20 cellular contexts compared by ENCODE assay signal in genomic region chr9:77546391-77546790, GRCh38.
"Had no signal": no experiment of that assay in that cellular context is flagged by ENCODE, and none has a peak within 500 bp of the region (broad histone marks: within the 10 kb centered on the region; RNA-seq: fewer than 3 reads in every experiment).

No MANE protein-coding gene starts in this region.

- H3K27ac ChIP-seq: hepatocyte, left ventricle myocardium inferior, ovary, prostate gland, upper lobe of right lung had no signal

- H3K9me3 ChIP-seq: ovary, prostate gland, upper lobe of right lung had no signal

- H3K27me3 ChIP-seq: hepatocyte, ovary, upper lobe of right lung had no signal

- H3K4me3 ChIP-seq: hepatocyte, left ventricle myocardium inferior, ovary, prostate gland, upper lobe of right lung had no signal

- H3K4me1 ChIP-seq: left ventricle myocardium inferior, prostate gland, upper lobe of right lung had no signal

- H3K36me3 ChIP-seq: left ventricle myocardium inferior, ovary, prostate gland, upper lobe of right lung had no signal

- ATAC-seq: activated T-cell treated with anti-CD3 and anti-CD28 coated beads, Interleukin-2, amount 50 U/mL, for 4 hours; natural killer cell; stimulated activated naive CD8-positive, alpha-beta T cell treated with anti-CD3 and anti-CD28 coated beads, Interleukin-15, Interleukin-2, amounts not matched to agents 100 U/mL and 50 U/mL, for 24 hours; upper lobe of right lung had no signal

- DNase-seq: activated CD8-positive, alpha-beta memory T cell treated with anti-CD3 and anti-CD28 coated beads for 24 hours; activated CD8-positive, alpha-beta memory T cell treated with anti-CD3 and anti-CD28 coated beads, Interleukin-2, amount 50 U/mL, for 48 hours; activated naive CD4-positive, alpha-beta T cell treated with Interleukin-2 at 50 U/mL for 16 hours; activated naive CD8-positive, alpha-beta T cell treated with anti-CD3 and anti-CD28 coated beads for 36 hours; activated T-cell treated with anti-CD3 and anti-CD28 coated beads, Interleukin-2, amount 50 U/mL, for 4 hours; effector CD4-positive, alpha-beta T cell; foreskin melanocyte; glutamatergic neuron; immature natural killer cell; kidney glomerular epithelial cell; left ventricle myocardium inferior; natural killer cell; ovary; stimulated activated CD4-positive, alpha-beta T cell treated with anti-CD3 and anti-CD28 coated beads, Interleukin-12 subunit alpha, Interleukin-12 subunit beta, amount 100 ng/mL, for 4 hours; stimulated activated CD4-positive, alpha-beta T cell treated with anti-CD3 and anti-CD28 coated beads, Interleukin-4, amount 100 ng/mL, for 4 hours; stimulated activated naive CD8-positive, alpha-beta T cell treated with anti-CD3 and anti-CD28 coated beads, Interleukin-15, Interleukin-2, amounts not matched to agents 100 U/mL and 50 U/mL, for 24 hours; T-helper 9 cell; upper lobe of right lung had no signal
